ENCODE assay signal across 17 cellular contexts in genomic region chr12:99370742-99371141, GRCh38.
A peak's percentile ranks its signal among the peaks of the same experiment; 100 is the strongest.
DNase-seq lines count a peak whose midpoint lies in the region; ATAC-seq and TF ChIP-seq lines count a peak whose summit lies in the region.
"Had no signal": no experiment of that assay in that cellular context is flagged by ENCODE, and none has a peak within 500 bp of the region (broad histone marks: within the 10 kb centered on the region; RNA-seq: fewer than 3 reads in every experiment).

No MANE protein-coding gene starts in this region.

- peak overlapping the region; percentile 32 to 89 (median 87) for H3K27ac Mint-ChIP-seq in nephron
- H3K27ac Mint-ChIP-seq: CD14-positive monocyte; T-helper 1 cell treated with Interleukin-12 subunit alpha and Interleukin-12 subunit beta and Interleukin-4 antibody, amounts not matched to agents 30 μg/mL and 1 μg/mL, for 36 hours had no signal

- intact Hi-C loops in cardiac septum (cut with DNase I): no loop called here
- intact Hi-C loops in ascending aorta (cut with DNase I): no loop called here

- no peaks in the 10 kb centered on the region for H3K27me3 Mint-ChIP-seq in nephron (ENCODE audit: low read depth)

- ATAC-seq in GM18909 (IDR thresholded peaks at IDR 0.05; ENCODE audit: poor library complexity, unreplicated experiment): peak; percentile 59
- ATAC-seq in GM21619 (IDR thresholded peaks at IDR 0.05; ENCODE audit: unreplicated experiment): peak; percentile 55
- peak; percentile 62 for ATAC-seq in HG03280 (IDR thresholded peaks at IDR 0.05; ENCODE audit: unreplicated experiment)

- H3K4me3 Mint-ChIP-seq in nephron: no peak overlapping the region
- H3K4me3 Mint-ChIP-seq: CD14-positive monocyte; T-helper 1 cell treated with Interleukin-12 subunit alpha and Interleukin-12 subunit beta and Interleukin-4 antibody, amounts not matched to agents 30 μg/mL and 1 μg/mL, for 36 hours had no signal

- no peaks in the 10 kb centered on the region for H3K9me3 Mint-ChIP-seq in nephron
- H3K9me3 Mint-ChIP-seq: T-helper 1 cell treated with Interleukin-12 subunit alpha and Interleukin-12 subunit beta and Interleukin-4 antibody, amounts not matched to agents 30 μg/mL and 1 μg/mL, for 36 hours had no signal

- H3K27ac ChIP-seq in ascending aorta: no peak overlapping the region

- H3K27me3 ChIP-seq in ascending aorta: no peaks in the 10 kb centered on the region

- no peaks in the 10 kb centered on the region for H3K9me3 ChIP-seq in ascending aorta
- H3K9me3 ChIP-seq: HAP-1 had no signal

- no peaks in the 10 kb centered on the region for H3K4me1 Mint-ChIP-seq in nephron
- H3K4me1 Mint-ChIP-seq: CD14-positive monocyte had no signal

- no peaks in the 10 kb centered on the region for H3K4me1 ChIP-seq in ascending aorta
- H3K4me1 ChIP-seq: HAP-1 had no signal

- H3K4me3 ChIP-seq in ascending aorta: no peak overlapping the region
- H3K4me3 ChIP-seq: HAP-1 had no signal

- DNase-seq in cardiac septum (ENCODE audit: low spot score): no peak
- no peak for DNase-seq in putamen (ENCODE audit: low spot score)
- no peak for DNase-seq in ascending aorta (ENCODE audit: low spot score in 2 of 2)
- no peak for DNase-seq in HuH-7 (ENCODE audit: low spot score)
- DNase-seq: DMS 273 treated with DMSO at 0.1 percent for 48 hours, GDM1, NCI-H1417, NCI-H1930, RPMI8226, SIG-M5 had no signal

- H3K36me3 ChIP-seq in ascending aorta: no peaks in the 10 kb centered on the region
- H3K36me3 ChIP-seq: HAP-1 had no signal

- no peaks in the 10 kb centered on the region for H3K36me3 Mint-ChIP-seq in nephron (ENCODE audit: low read depth)
- H3K36me3 Mint-ChIP-seq: CD14-positive monocyte had no signal

- TF ChIP-seq CTCF in nephron (IDR thresholded peaks at IDR 0.05; ENCODE audit: unreplicated experiment in 3 of 3): no peak
- no peak for TF ChIP-seq CTCF in ascending aorta (IDR thresholded peaks at IDR 0.05)
